Comparison of ENCODE assay signal across 9 cellular contexts in genomic region chr1:15260418-15261154, GRCh38. TPM values are rescaled to one million over a fixed set of nuclear protein-coding genes. Genes with fewer than 3 reads are reported as not detected.
DNase-seq lines count a peak whose midpoint lies in the region; ATAC-seq and TF ChIP-seq lines count a peak whose summit lies in the region.
"Had no signal": no experiment of that assay in that cellular context is flagged by ENCODE, and none has a peak within 500 bp of the region (broad histone marks: within the 10 kb centered on the region; RNA-seq: fewer than 3 reads in every experiment).

No MANE protein-coding gene starts in this region.

- no peaks in the 10 kb centered on the region for H3K36me3 ChIP-seq in SK-N-SH (replicated peaks in 1 of 2; ENCODE audit: control insufficient read depth in 1 of 2, insufficient read depth in 2 of 2, low read length in 1 of 2)
- H3K36me3 ChIP-seq in fibroblast of lung (ENCODE audit: control insufficient read depth, insufficient read depth, low read length), result no peaks in the 10 kb centered on the region
- no peaks in the 10 kb centered on the region for H3K36me3 ChIP-seq in sigmoid colon

- H3K4me3 ChIP-seq in SK-N-SH (ENCODE audit: low read depth in 2 of 2, low read length in 1 of 2), result no peak overlapping the region
- H3K4me3 ChIP-seq in fibroblast of lung (replicated peaks in 1 of 4; ENCODE audit: control extremely low read depth in 1 of 4, insufficient read depth in 1 of 4, low read depth in 3 of 4, low read length in 4 of 4), result no peak overlapping the region
- no peak overlapping the region for H3K4me3 ChIP-seq in sigmoid colon

- H3K27ac ChIP-seq in SK-N-SH (ENCODE audit: low read depth in 2 of 2, low read length in 1 of 2), result no peak overlapping the region
- H3K27ac ChIP-seq in fibroblast of lung (ENCODE audit: insufficient read depth, low read length), result no peak overlapping the region
- H3K27ac ChIP-seq in sigmoid colon, result peak overlapping the region; percentile 27 to 70 (median 60)
- H3K27ac ChIP-seq: epithelial cell of prostate had no signal

- intact Hi-C loops in sigmoid colon (cut with DNase I), result no loop called here

- H3K4me1 ChIP-seq in SK-N-SH (ENCODE audit: control insufficient read depth in 1 of 2, insufficient read depth in 2 of 2, low read depth in 1 of 2, low read length in 1 of 2) (no peaks in the 10 kb centered on the region; a peak in 1 of 4 replicates), fibroblast of lung (ENCODE audit: control insufficient read depth, extremely low read depth, insufficient read depth, low read length) (peaks cover 9% of the 10 kb centered on the region), sigmoid colon (peaks cover 0 to 40% (median 31%) of the 10 kb centered on the region in 4 donors)

- TF ChIP-seq CTCF in SK-N-SH (IDR thresholded peaks at IDR 0.05) (no peak), fibroblast of lung (conservative IDR thresholded peaks at IDR 0.05 in 1 of 2, IDR thresholded peaks at IDR 0.05 in 1 of 2; ENCODE audit: low read depth in 1 of 2, low read length in 2 of 2) (no peak), sigmoid colon (IDR thresholded peaks at IDR 0.05) (no peak), GM13976 (IDR thresholded peaks at IDR 0.05; ENCODE audit: borderline replicate concordance, control extremely low read depth, extremely low read depth, insufficient read depth, missing control alignments) (no peak)

- POLR2A ChIA-PET in SK-N-SH (lab: Yijun Ruan, JAX), result no interaction called here

- in situ Hi-C loops in GM13976 (cut with MboI; ENCODE audit: low sequenced_read_pairs, unreplicated experiment), result no loop called here

- no peak for ATAC-seq in GM19395 (IDR thresholded peaks at IDR 0.05; ENCODE audit: unreplicated experiment)
- ATAC-seq in GM18868 (IDR thresholded peaks at IDR 0.05; ENCODE audit: unreplicated experiment), result no peak

- DNase-seq in HPDE6-E6E7 (ENCODE audit: extremely low spot score), result peak; percentile 40
- DNase-seq in SK-N-SH, result no peak
- peak; percentile 36 to 73 for DNase-seq in fibroblast of lung (ENCODE audit: low read depth in 2 of 2)
- no peak for DNase-seq in sigmoid colon
- DNase-seq in NCI-H2107 (lab: John Stamatoyannopoulos, UW), result no peak
- no peak for DNase-seq in GM13976 (ENCODE audit: low spot score)

- H3K9ac ChIP-seq in SK-N-SH (no peak overlapping the region), fibroblast of lung (ENCODE audit: insufficient read depth, low read length) (no peak overlapping the region)

- H3K9me3 ChIP-seq in SK-N-SH, result peaks cover 8% of the 10 kb centered on the region; the same call in 1 of the 2 replicates
- no peaks in the 10 kb centered on the region for H3K9me3 ChIP-seq in fibroblast of lung (ENCODE audit: control insufficient read depth, insufficient read depth, low read depth, low read length)
- H3K9me3 ChIP-seq in sigmoid colon, result no peaks in the 10 kb centered on the region

- no peaks in the 10 kb centered on the region for H3F3A ChIP-seq in SK-N-SH (replicated peaks; ENCODE audit: insufficient read depth)

- TF ChIP-seq POLR2A in sigmoid colon (IDR thresholded peaks at IDR 0.05), result no peak

- no peaks in the 10 kb centered on the region for H3K9me2 ChIP-seq in SK-N-SH

- 88% methylated on average over 10 of the region's 12 CpGs for WGBS in SK-N-SH (ENCODE audit: low lambda C conversion rate)
- WGBS in sigmoid colon, 2 donors, result 79 to 83% methylated on average over 12 of the region's 12 CpGs

- TF ChIP-seq RAD21 in SK-N-SH (IDR thresholded peaks at IDR 0.05; ENCODE audit: low read length), result no peak

- H2AFZ ChIP-seq in SK-N-SH (ENCODE audit: low read depth) (no peak overlapping the region), fibroblast of lung (ENCODE audit: low read length) (no peak overlapping the region)

- H4K20me1 ChIP-seq in SK-N-SH (ENCODE audit: insufficient read depth) (no peaks in the 10 kb centered on the region), fibroblast of lung (ENCODE audit: control insufficient read depth, extremely low read depth, insufficient read depth, low read length) (no peaks in the 10 kb centered on the region)

- no peaks in the 10 kb centered on the region for H3K79me2 ChIP-seq in SK-N-SH (ENCODE audit: insufficient read depth)
- H3K79me2 ChIP-seq in fibroblast of lung (ENCODE audit: control insufficient read depth, insufficient read depth, low read length), result no peaks in the 10 kb centered on the region

- H3K4me2 ChIP-seq in SK-N-SH (no peak overlapping the region), fibroblast of lung (ENCODE audit: extremely low read depth, insufficient read depth, low read length) (no peak overlapping the region)

- no peak for TF ChIP-seq EP300 in SK-N-SH (IDR thresholded peaks at IDR 0.05; ENCODE audit: borderline replicate concordance in 1 of 2, low read depth in 1 of 2, low read length in 1 of 2)
- TF ChIP-seq EP300 in sigmoid colon (IDR thresholded peaks at IDR 0.05), result no peak

- CTCF ChIA-PET in SK-N-SH (lab: Yijun Ruan, JAX), result interaction anchor here (3.2 to 3.7 kb wide), 2 partner anchors 11 to 108 kb away, joined by 17 to 21 read pairs; partner anchors contain the start of gene TMEM51

- no peaks in the 10 kb centered on the region for H3K27me3 ChIP-seq in SK-N-SH (ENCODE audit: insufficient read depth)
- no peaks in the 10 kb centered on the region for H3K27me3 ChIP-seq in fibroblast of lung (ENCODE audit: control insufficient read depth, insufficient read depth, low read length)
- H3K27me3 ChIP-seq in sigmoid colon, result no peaks in the 10 kb centered on the region

TF ChIP-seq in SK-N-SH, 30 proteins besides CTCF, POLR2A, EP300 and RAD21:
- TF ChIP-seq FOSL2 (IDR thresholded peaks at IDR 0.05; ENCODE audit: borderline replicate concordance, low read depth) (peak; percentile 29; the same call in 1 of the 2 replicates), JUND (IDR thresholded peaks at IDR 0.05) (peak; percentile 38; the same call in 1 of the 2 replicates), POLR2AphosphoS5 (IDR thresholded peaks at IDR 0.05; ENCODE audit: low read depth, low read length) (no peak), USF1 (IDR thresholded peaks at IDR 0.05; ENCODE audit: borderline replicate concordance, low read depth) (peak; percentile 49; the same call in 1 of the 2 replicates)
- TF ChIP-seq, protein P1, sequence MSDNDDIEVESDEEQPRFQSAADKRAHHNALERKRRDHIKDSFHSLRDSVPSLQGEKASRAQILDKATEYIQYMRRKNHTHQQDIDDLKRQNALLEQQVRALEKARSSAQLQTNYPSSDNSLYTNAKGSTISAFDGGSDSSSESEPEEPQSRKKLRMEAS (IDR thresholded peaks at IDR 0.05; ENCODE audit: low read depth), result 0 out of 2 replicates have a peak, but pooled peaks have one; percentile 22

RNA-seq across cellular contexts. Expression of gene FHAD1, which starts 13.6 kb away (rescaled TPM):
- polyA plus RNA-seq in SK-N-SH (2012; rRNA removed) (0.48 and 0.55 TPM in 2 replicates), fibroblast of lung (0.09 and 0.37 TPM in 2 replicates), sigmoid colon (1 to 10 TPM in 1 of 3 donors, under 1 TPM in 2; 0.70 to 1.8 (median 0.92) TPM)
- 0.26 and 0.31 TPM in 2 replicates for polyA plus RNA-seq in SK-N-SH (2012; cell fraction: cytosol; rRNA removed)
- 0.82 and 1.5 TPM in 2 replicates for polyA plus RNA-seq in SK-N-SH (2012; cell fraction: nucleus; rRNA removed)
- total RNA-seq in fibroblast of lung (0.66 and 0.77 TPM in 2 replicates), sigmoid colon (1 to 10 TPM in 1 of 4 donors, under 1 TPM in 1, not detected in 2; 0.27 to 1.1 TPM)
- polyA plus RNA-seq in fibroblast of lung (2012), result 0.19 and 0.37 TPM in 2 replicates
- not detected in 2 replicates for polyA minus RNA-seq in fibroblast of lung (ENCODE audit: low replicate concordance)

Comparison
In these comparisons a context has a peak if more than half of its experiments do, and no peak if none do; other contexts are left out.
1. DNase-seq: peak in HPDE6-E6E7 (single experiment) and fibroblast of lung (2 of 2); none in SK-N-SH (single experiment), sigmoid colon (single experiment), NCI-H2107 (single experiment) and GM13976 (single experiment).
2. H3K27ac ChIP-seq: peak in sigmoid colon (4 of 4); none in SK-N-SH (0 of 2) and fibroblast of lung (single experiment).